ENCODE assay signal across 7 cellular contexts in genomic region chr7:149662591-149663095, GRCh38.
DNase-seq lines count a peak whose midpoint lies in the region; TF ChIP-seq lines count a peak whose summit lies in the region.

No MANE protein-coding gene starts in this region.

- WGBS in mesenchymal stem cell, result 42% methylated on average over 5 of the region's 5 CpGs

- H3K23ac ChIP-seq in mesenchymal stem cell (ENCODE audit: low read length in 2 of 2), result peak overlapping the region in 1 of 2 experiments; percentile 14

- H4K8ac ChIP-seq in mesenchymal stem cell (ENCODE audit: low read length), result no peak overlapping the region

- TF ChIP-seq CTCF in GM12873 (IDR thresholded peaks at IDR 0.05; ENCODE audit: insufficient read depth, low read depth, low read length, missing control alignments) (peak; percentile 76), dorsolateral prefrontal cortex (IDR thresholded peaks at IDR 0.05 in 54 of 56, conservative IDR thresholded peaks at IDR 0.05 in 2 of 56; ENCODE audit: low read depth in 1 of 56, partially characterized antibody in 56 of 56) (peak in 54 of 56 donors; percentile 11 to 81 (median 55))

- H4K91ac ChIP-seq in mesenchymal stem cell (ENCODE audit: low read length), result no peak overlapping the region

- H3K4me1 ChIP-seq in HAP-1, result 0 out of 2 replicates have a peak, but pooled peaks cover 2% of the 10 kb centered on the region
- no peaks in the 10 kb centered on the region for H3K4me1 ChIP-seq in mesenchymal stem cell (ENCODE audit: control insufficient read depth, insufficient read depth, low read depth, low read length)

- no peaks in the 10 kb centered on the region for H3K36me3 ChIP-seq in HAP-1 (replicated peaks)
- no peaks in the 10 kb centered on the region for H3K36me3 ChIP-seq in mesenchymal stem cell (ENCODE audit: control insufficient read depth in 1 of 2, insufficient read depth in 2 of 2, low read depth in 1 of 2, low read length in 2 of 2)

- H2AK5ac ChIP-seq in mesenchymal stem cell (ENCODE audit: low read length, severe bottlenecking), result no peak overlapping the region

- DNase-seq in HAP-1 (ENCODE audit: low spot score in 2 of 2) (peak; percentile 90 to 95), NCI-H1694 treated with DMSO at 0.1 percent for 48 hours (lab: John Stamatoyannopoulos, UW) (peak; percentile 89), dorsolateral prefrontal cortex (peak; percentile 42 to 79 (median 55)), mesenchymal stem cell (peak; percentile 56)
- DNase-seq in activated CD4-positive, alpha-beta T cell treated with anti-CD3 and anti-CD28 coated beads for 48 hours, result peak; percentile 85
- DNase-seq in stimulated activated CD8-positive, alpha-beta memory T cell treated with anti-CD3 and anti-CD28 coated beads, Interleukin-7, amount 100 ng/mL, for 1 hour (ENCODE audit: low read depth in 2 of 2), result peak; percentile 20 to 37

- H3K27ac ChIP-seq in dorsolateral prefrontal cortex (peak overlapping the region in 1 of 59 donors; percentile 18), mesenchymal stem cell (ENCODE audit: low read length, poor library complexity, severe bottlenecking) (no peak overlapping the region)

- intact Hi-C loops in dorsolateral prefrontal cortex (cut with DNase I), result loop anchor here (2.0 to 5.0 kb wide), 2 partner anchors 70 to 78 kb away; no protein-coding TSS in a partner anchor

- peaks cover 7% of the 10 kb centered on the region; the same call in 1 of the 2 replicates for H3K27me3 ChIP-seq in HAP-1 (ENCODE audit: low read depth)
- no peaks in the 10 kb centered on the region for H3K27me3 ChIP-seq in dorsolateral prefrontal cortex
- H3K27me3 ChIP-seq in mesenchymal stem cell (ENCODE audit: control insufficient read depth in 1 of 2, insufficient read depth in 1 of 2, low read length in 2 of 2), result peaks cover 14 to 16% of the 10 kb centered on the region in 2 experiments

- H3K18ac ChIP-seq in mesenchymal stem cell (ENCODE audit: low read depth in 1 of 2, low read length in 2 of 2), result no peak overlapping the region

- H3K4me3 ChIP-seq in HAP-1 (no peak overlapping the region), dorsolateral prefrontal cortex (no peak overlapping the region), mesenchymal stem cell (ENCODE audit: insufficient read depth in 1 of 2, low read depth in 1 of 2, low read length in 2 of 2) (no peak overlapping the region)

- no peak overlapping the region for H2AFZ ChIP-seq in mesenchymal stem cell (ENCODE audit: low read depth, low read length)

- H2BK15ac ChIP-seq in mesenchymal stem cell (ENCODE audit: low read depth, poor library complexity, severe bottlenecking), result no peak overlapping the region

- no peak overlapping the region for H2BK120ac ChIP-seq in mesenchymal stem cell (ENCODE audit: low read depth, low read length)

- H3K4me2 ChIP-seq in mesenchymal stem cell (ENCODE audit: low read length, poor library complexity, severe bottlenecking), result no peak overlapping the region

- H3K4ac ChIP-seq in mesenchymal stem cell (ENCODE audit: low read depth in 1 of 2, low read length in 2 of 2), result no peak overlapping the region

- no peak overlapping the region for H3K14ac ChIP-seq in mesenchymal stem cell (ENCODE audit: low read length in 2 of 2)

- H3K9me3 ChIP-seq in HAP-1 (no peaks in the 10 kb centered on the region), mesenchymal stem cell (ENCODE audit: control insufficient read depth, low read length) (peaks cover 8% of the 10 kb centered on the region)

- H3K79me1 ChIP-seq in mesenchymal stem cell (replicated peaks; ENCODE audit: low read length, poor library complexity, severe bottlenecking), result no peaks in the 10 kb centered on the region

- H3K9ac ChIP-seq in mesenchymal stem cell (ENCODE audit: low read length), result no peak overlapping the region

- H2BK12ac ChIP-seq in mesenchymal stem cell (ENCODE audit: low read length in 2 of 2), result no peak overlapping the region

- H2BK5ac ChIP-seq in mesenchymal stem cell (ENCODE audit: low read depth, low read length, poor library complexity, severe bottlenecking), result no peak overlapping the region

- in situ Hi-C loops in HAP-1 (cut with MboI; ENCODE audit: low sequenced_read_pairs), result loop anchor here (5.0 kb wide), 1 partner anchor 80 kb away; no protein-coding TSS in a partner anchor

Comparison
In these comparisons a context has a peak if more than half of its experiments do, and no peak if none do; other contexts are left out.
1. DNase-seq: peak in every context shown above with its lines; median percentile 92 in HAP-1; 89 in NCI-H1694 treated with DMSO at 0.1 percent for 48 hours; 85 in activated CD4-positive, alpha-beta T cell treated with anti-CD3 and anti-CD28 coated beads for 48 hours; 56 in mesenchymal stem cell; 55 in dorsolateral prefrontal cortex; 28 in stimulated activated CD8-positive, alpha-beta memory T cell treated with anti-CD3 and anti-CD28 coated beads, Interleukin-7, amount 100 ng/mL, for 1 hour.